Comparison of ENCODE assay signal across 7 cellular contexts in genomic region chr19:34253711-34254551, GRCh38. TPM values are rescaled to one million over a fixed set of nuclear protein-coding genes. Genes with fewer than 3 reads are reported as not detected.
DNase-seq lines count a peak whose midpoint lies in the region; ATAC-seq, FAIRE-seq and TF ChIP-seq lines count a peak whose summit lies in the region.

No MANE protein-coding gene starts in this region.

- no peaks in the 10 kb centered on the region for H3K9me1 ChIP-seq in endothelial cell of umbilical vein (replicated peaks; ENCODE audit: control insufficient read depth, extremely low read depth, insufficient read depth, low read length)

- no peak for FAIRE-seq in endothelial cell of umbilical vein (lab: Jason Lieb, UNC)

- H3K4me2 ChIP-seq in Loucy (ENCODE audit: low read depth, low read length, poor library complexity, severe bottlenecking) = peak overlapping the region; percentile 78
- H3K4me2 ChIP-seq in endothelial cell of umbilical vein (ENCODE audit: insufficient read depth, low read length) = peak overlapping the region; percentile 81

- peaks cover 8% of the 10 kb centered on the region for H3K79me2 ChIP-seq in Loucy (ENCODE audit: insufficient read depth, low read length)
- H3K79me2 ChIP-seq in endothelial cell of umbilical vein (ENCODE audit: control insufficient read depth, insufficient read depth, low read length) = peaks cover 25% of the 10 kb centered on the region

- H3K9ac ChIP-seq in Loucy (ENCODE audit: low read depth, low read length, poor library complexity, severe bottlenecking) = peak overlapping the region; percentile 76
- peak overlapping the region; percentile 86 for H3K9ac ChIP-seq in endothelial cell of umbilical vein (replicated peaks; ENCODE audit: extremely low read depth, insufficient read depth, low read length)

- POLR2A ChIA-PET in endothelial cell of umbilical vein (lab: Charles Lee) = no interaction called here

- CTCF ChIA-PET in endothelial cell of umbilical vein (lab: Charles Lee) = no interaction called here

- no peak for TF ChIP-seq CTCF in GM10266 (IDR thresholded peaks at IDR 0.05; ENCODE audit: control insufficient read depth, insufficient read depth, low read depth, missing control alignments)
- no peak for TF ChIP-seq CTCF in Loucy (conservative IDR thresholded peaks at IDR 0.05; ENCODE audit: low read length)
- no peak for TF ChIP-seq CTCF in endothelial cell of umbilical vein (IDR thresholded peaks at IDR 0.05; ENCODE audit: extremely low read depth in 1 of 2, insufficient read depth in 1 of 2, low read depth in 1 of 2, low read length in 2 of 2)
- TF ChIP-seq CTCF in mucosa of descending colon (IDR thresholded peaks at IDR 0.05) = no peak
- TF ChIP-seq CTCF in suprapubic skin (IDR thresholded peaks at IDR 0.05) = no peak

- TF ChIP-seq POLR2A in endothelial cell of umbilical vein (IDR thresholded peaks at IDR 0.05; ENCODE audit: low read depth, low read length) (peak; percentile 69), suprapubic skin (IDR thresholded peaks at IDR 0.05) (peak in 1 of 2 donors; percentile 47)

- peak overlapping the region; percentile 98 for H3K4me3 ChIP-seq in Loucy (ENCODE audit: low read length, poor library complexity, severe bottlenecking)
- peak overlapping the region; percentile 70 to 87 (median 84) for H3K4me3 ChIP-seq in endothelial cell of umbilical vein (replicated peaks in 1 of 3; ENCODE audit: insufficient read depth in 1 of 3, low read depth in 1 of 3, low read length in 3 of 3)
- peak overlapping the region; percentile 86 for H3K4me3 ChIP-seq in mucosa of descending colon
- H3K4me3 ChIP-seq in suprapubic skin = peak overlapping the region; percentile 97

- H3K36me3 ChIP-seq in Loucy (ENCODE audit: insufficient read depth, low read length) = no peaks in the 10 kb centered on the region
- H3K36me3 ChIP-seq in endothelial cell of umbilical vein (ENCODE audit: control insufficient read depth in 2 of 2, extremely low read depth in 1 of 2, insufficient read depth in 2 of 2, low read length in 2 of 2) = no peaks in the 10 kb centered on the region
- H3K36me3 ChIP-seq in mucosa of descending colon (ENCODE audit: low read depth) = no peaks in the 10 kb centered on the region
- no peaks in the 10 kb centered on the region for H3K36me3 ChIP-seq in suprapubic skin

- H2AFZ ChIP-seq in Loucy (ENCODE audit: low read length) (peak overlapping the region; percentile 98), endothelial cell of umbilical vein (ENCODE audit: low read depth, low read length) (peak overlapping the region; percentile 85)

- intact Hi-C loops in endothelial cell of umbilical vein (cut with micrococcal nuclease) = loop anchor here (1.0 kb wide), 2 partner anchors 78 to 82 kb away; no protein-coding TSS in a partner anchor
- intact Hi-C loops in mucosa of descending colon (cut with DNase I, micrococcal nuclease) = no loop called here

- no peaks in the 10 kb centered on the region for H3K9me3 ChIP-seq in Loucy (ENCODE audit: insufficient read depth, low read depth, low read length)
- H3K9me3 ChIP-seq in endothelial cell of umbilical vein (replicated peaks; ENCODE audit: control insufficient read depth, insufficient read depth, low read length) = no peaks in the 10 kb centered on the region
- H3K9me3 ChIP-seq in mucosa of descending colon = no peaks in the 10 kb centered on the region
- no peaks in the 10 kb centered on the region for H3K9me3 ChIP-seq in suprapubic skin

- DNase-seq in GM10266 (ENCODE audit: extremely low spot score) (peak; percentile 93), endothelial cell of umbilical vein (ENCODE audit: low read depth, low spot score) (peak; percentile 60), mucosa of descending colon (peak; percentile 94 to 95 (median 94)), suprapubic skin (ENCODE audit: low spot score in 2 of 2) (peak; percentile 90 to 91)

- H3F3A ChIP-seq in Loucy (ENCODE audit: low read depth) = 0 out of 2 replicates have a peak, but pooled peaks cover 5% of the 10 kb centered on the region

- no peaks in the 10 kb centered on the region for H3K9me2 ChIP-seq in Loucy (replicated peaks; ENCODE audit: low read depth, low read length)

- 35% methylated on average over 22 of the region's 47 CpGs for WGBS in suprapubic skin

- H3K27ac ChIP-seq in endothelial cell of umbilical vein (ENCODE audit: insufficient read depth, low read depth, low read length) (peak overlapping the region; percentile 86), suprapubic skin (peak overlapping the region; percentile 89)

- H3K4me1 ChIP-seq in Loucy (ENCODE audit: insufficient read depth, low read length, poor library complexity, severe bottlenecking) (peaks cover 7% of the 10 kb centered on the region), endothelial cell of umbilical vein (ENCODE audit: control insufficient read depth, extremely low read depth, insufficient read depth, low read length) (peaks cover 10% of the 10 kb centered on the region), mucosa of descending colon (ENCODE audit: low read depth) (peaks cover 10% of the 10 kb centered on the region), suprapubic skin (peaks cover 25% of the 10 kb centered on the region)

- no peak for TF ChIP-seq EP300 in suprapubic skin (IDR thresholded peaks at IDR 0.05)

- TSS peak; percentile 79 for BruUV-seq in endothelial cell of umbilical vein (replicated peaks; lab: Mats Ljungman, UMichigan)

- H3K27me3 ChIP-seq in Loucy (ENCODE audit: insufficient read depth, low read length, poor library complexity, severe bottlenecking) (no peaks in the 10 kb centered on the region), endothelial cell of umbilical vein (ENCODE audit: control insufficient read depth in 2 of 2, insufficient read depth in 2 of 2, low read length in 2 of 2) (no peaks in the 10 kb centered on the region), suprapubic skin (no peaks in the 10 kb centered on the region)

- peaks cover 4% of the 10 kb centered on the region for H4K20me1 ChIP-seq in Loucy (ENCODE audit: insufficient read depth, low read length, poor library complexity, severe bottlenecking)
- H4K20me1 ChIP-seq in endothelial cell of umbilical vein (replicated peaks; ENCODE audit: control insufficient read depth, extremely low read depth, insufficient read depth, low read length) = no peaks in the 10 kb centered on the region

- dilution Hi-C loops in endothelial cell of umbilical vein (cut with MboI; ENCODE audit: extremely low pct_ligation_motif_present, low sequenced_read_pairs) = no loop called here

- peak; percentile 19 for ATAC-seq in GM21717 (IDR thresholded peaks at IDR 0.05; ENCODE audit: unreplicated experiment)
- ATAC-seq in activated CD4-positive, CD25-positive, alpha-beta regulatory T cell treated with anti-CD3 and anti-CD28 coated beads, Interleukin-2, amount 50 U/mL, for 24 hours = peak; percentile 11 to 29
- peak; percentile 95 for ATAC-seq in mucosa of descending colon

TF ChIP-seq in endothelial cell of umbilical vein, 7 proteins besides CTCF, POLR2A, EP300 and RAD21:
- TF ChIP-seq FOS (IDR thresholded peaks at IDR 0.05; ENCODE audit: borderline replicate concordance, insufficient read depth, low read length) (peak; percentile 23), POLR2AphosphoS5 (IDR thresholded peaks at IDR 0.05; ENCODE audit: insufficient read depth, low read depth, low read length) (peak; percentile 67), MYC (IDR thresholded peaks at IDR 0.05; ENCODE audit: low read depth, low read length) (no peak), EZH2 (IDR thresholded peaks at IDR 0.05; ENCODE audit: borderline replicate concordance, low read depth, low read length, severe bottlenecking) (no peak), GATA2 (IDR thresholded peaks at IDR 0.05; ENCODE audit: insufficient read depth, insufficient read length, low read depth, low read length) (no peak), JUN (IDR thresholded peaks at IDR 0.05; ENCODE audit: borderline replicate concordance, insufficient read depth, insufficient read length, low read depth) (no peak)
- TF ChIP-seq, protein P1, sequence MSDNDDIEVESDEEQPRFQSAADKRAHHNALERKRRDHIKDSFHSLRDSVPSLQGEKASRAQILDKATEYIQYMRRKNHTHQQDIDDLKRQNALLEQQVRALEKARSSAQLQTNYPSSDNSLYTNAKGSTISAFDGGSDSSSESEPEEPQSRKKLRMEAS (IDR thresholded peaks at IDR 0.05; ENCODE audit: insufficient read depth, insufficient read length) = no peak

RNA-seq across cellular contexts. Expression of gene GARRE1, which starts 0.4 kb away (rescaled TPM):
- total RNA-seq in endothelial cell of umbilical vein = 46.8 and 46.9 TPM in 2 replicates
- polyA plus RNA-seq in endothelial cell of umbilical vein = 39.2 and 45.4 TPM in 2 replicates
- 28.6 and 30.7 TPM in 2 replicates for polyA plus RNA-seq in endothelial cell of umbilical vein (2011; cell fraction: cytosol; rRNA removed)
- 48.6 and 54.8 TPM in 2 replicates for polyA plus RNA-seq in endothelial cell of umbilical vein (2011; cell fraction: nucleus; rRNA removed)
- 26.3 and 31.4 TPM in 2 replicates for polyA plus RNA-seq in endothelial cell of umbilical vein (2012)
- 51.5 and 51.9 TPM in 2 replicates for polyA minus RNA-seq in endothelial cell of umbilical vein
- polyA minus RNA-seq in endothelial cell of umbilical vein (2011; cell fraction: cytosol; rRNA and poly(A)+ RNA removed) = 6.5 TPM
- polyA minus RNA-seq in endothelial cell of umbilical vein (2011; cell fraction: nucleus; rRNA and poly(A)+ RNA removed) = 44.0 and 49.9 TPM in 2 replicates
- total RNA-seq in mucosa of descending colon = 10 to 100 TPM; 18.7 to 27.6 (median 27.3) TPM
- total RNA-seq in suprapubic skin = 10 to 100 TPM; 24.3 to 37.3 (median 31.0) TPM

Comparison
In these comparisons a context has a peak if more than half of its experiments do, and no peak if none do; other contexts are left out.
1. Peak in every context shown above with its lines: DNase-seq, ATAC-seq, H3K4me3 ChIP-seq and H3K27ac ChIP-seq.
2. ATAC-seq: peak in every context shown above with its lines; median percentile 95 in mucosa of descending colon; 20 in activated CD4-positive, CD25-positive, alpha-beta regulatory T cell treated with anti-CD3 and anti-CD28 coated beads, Interleukin-2, amount 50 U/mL, for 24 hours; 19 in GM21717.